Comparison of ENCODE assay signal across 1 cellular context in genomic region chr2:179449010-179449409, GRCh38.
A peak's percentile ranks its signal among the peaks of the same experiment; 100 is the strongest.
TF ChIP-seq lines count a peak whose summit lies in the region.

No MANE protein-coding gene starts in this region.

TF ChIP-seq in GM12878, 131 proteins besides CTCF, POLR2A, EP300 and RAD21 (continued from another document and continues in another):
- TF ChIP-seq, protein P1, sequence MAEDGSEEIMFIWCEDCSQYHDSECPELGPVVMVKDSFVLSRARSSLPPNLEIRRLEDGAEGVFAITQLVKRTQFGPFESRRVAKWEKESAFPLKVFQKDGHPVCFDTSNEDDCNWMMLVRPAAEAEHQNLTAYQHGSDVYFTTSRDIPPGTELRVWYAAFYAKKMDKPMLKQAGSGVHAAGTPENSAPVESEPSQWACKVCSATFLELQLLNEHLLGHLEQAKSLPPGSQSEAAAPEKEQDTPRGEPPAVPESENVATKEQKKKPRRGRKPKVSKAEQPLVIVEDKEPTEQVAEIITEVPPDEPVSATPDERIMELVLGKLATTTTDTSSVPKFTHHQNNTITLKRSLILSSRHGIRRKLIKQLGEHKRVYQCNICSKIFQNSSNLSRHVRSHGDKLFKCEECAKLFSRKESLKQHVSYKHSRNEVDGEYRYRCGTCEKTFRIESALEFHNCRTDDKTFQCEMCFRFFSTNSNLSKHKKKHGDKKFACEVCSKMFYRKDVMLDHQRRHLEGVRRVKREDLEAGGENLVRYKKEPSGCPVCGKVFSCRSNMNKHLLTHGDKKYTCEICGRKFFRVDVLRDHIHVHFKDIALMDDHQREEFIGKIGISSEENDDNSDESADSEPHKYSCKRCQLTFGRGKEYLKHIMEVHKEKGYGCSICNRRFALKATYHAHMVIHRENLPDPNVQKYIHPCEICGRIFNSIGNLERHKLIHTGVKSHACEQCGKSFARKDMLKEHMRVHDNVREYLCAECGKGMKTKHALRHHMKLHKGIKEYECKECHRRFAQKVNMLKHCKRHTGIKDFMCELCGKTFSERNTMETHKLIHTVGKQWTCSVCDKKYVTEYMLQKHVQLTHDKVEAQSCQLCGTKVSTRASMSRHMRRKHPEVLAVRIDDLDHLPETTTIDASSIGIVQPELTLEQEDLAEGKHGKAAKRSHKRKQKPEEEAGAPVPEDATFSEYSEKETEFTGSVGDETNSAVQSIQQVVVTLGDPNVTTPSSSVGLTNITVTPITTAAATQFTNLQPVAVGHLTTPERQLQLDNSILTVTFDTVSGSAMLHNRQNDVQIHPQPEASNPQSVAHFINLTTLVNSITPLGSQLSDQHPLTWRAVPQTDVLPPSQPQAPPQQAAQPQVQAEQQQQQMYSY (CRISPR knock-in tag; IDR thresholded peaks at IDR 0.05) = no peak
- TF ChIP-seq HDAC6 (IDR thresholded peaks at IDR 0.05; ENCODE audit: unreplicated experiment) (no peak), ZNF274 (IDR thresholded peaks at IDR 0.05; ENCODE audit: insufficient read depth, insufficient read length) (no peak), JUNB (IDR thresholded peaks at IDR 0.05) (peak; percentile 69), CUX1 (IDR thresholded peaks at IDR 0.05; ENCODE audit: insufficient replicate concordance, low read depth, low read length) (no peak), SP1 (IDR thresholded peaks at IDR 0.05; ENCODE audit: low read depth, low read length) (no peak), TCF12 (IDR thresholded peaks at IDR 0.05; ENCODE audit: low read depth, low read length) (no peak), HDGF (IDR thresholded peaks at IDR 0.05) (no peak), IKZF1 (conservative IDR thresholded peaks at IDR 0.05) (no peak), MTA3 (IDR thresholded peaks at IDR 0.05; ENCODE audit: borderline replicate concordance, low read length) (no peak), CREB1 (IDR thresholded peaks at IDR 0.05; ENCODE audit: low read depth) (no peak), SREBF1 (IDR thresholded peaks at IDR 0.05; ENCODE audit: low read length) (no peak), JUND (IDR thresholded peaks at IDR 0.05; ENCODE audit: low read depth, low read length) (no peak), ZBTB4 (CRISPR knock-in tag; IDR thresholded peaks at IDR 0.05) (no peak), ZNF622 (IDR thresholded peaks at IDR 0.05) (no peak), IKZF2 (IDR thresholded peaks at IDR 0.05) (no peak), ZBED1 (IDR thresholded peaks at IDR 0.05; ENCODE audit: borderline replicate concordance) (no peak), CHD1 (IDR thresholded peaks at IDR 0.05; ENCODE audit: low read depth, low read length) (no peak), TCF7 (IDR thresholded peaks at IDR 0.05; ENCODE audit: borderline replicate concordance) (no peak), SMAD1 (IDR thresholded peaks at IDR 0.05; ENCODE audit: low read depth, partially characterized antibody) (no peak), ATF2 (IDR thresholded peaks at IDR 0.05; ENCODE audit: low read length) (0 out of 2 replicates have a peak, but pooled peaks have one; percentile 39), FOS (IDR thresholded peaks at IDR 0.05; ENCODE audit: borderline replicate concordance, extremely low read depth, insufficient read length) (no peak), ETV6 (conservative IDR thresholded peaks at IDR 0.05 in 1 of 2, IDR thresholded peaks at IDR 0.05 in 1 of 2; ENCODE audit: borderline replicate concordance in 1 of 2, low read depth in 1 of 2) (peak in 1 of 2 experiments; percentile 74; a peak in 1 of 4 replicates), CBFB (IDR thresholded peaks at IDR 0.05; ENCODE audit: low read depth) (no peak), GABPA (IDR thresholded peaks at IDR 0.05; ENCODE audit: low read depth) (0 out of 2 replicates have a peak, but pooled peaks have one; percentile 23), NFIC (IDR thresholded peaks at IDR 0.05; ENCODE audit: low read depth, low read length) (peak; percentile 60; the same call in 1 of the 2 replicates), EED (IDR thresholded peaks at IDR 0.05; ENCODE audit: low read depth) (no peak)
- TF ChIP-seq, protein P2, sequence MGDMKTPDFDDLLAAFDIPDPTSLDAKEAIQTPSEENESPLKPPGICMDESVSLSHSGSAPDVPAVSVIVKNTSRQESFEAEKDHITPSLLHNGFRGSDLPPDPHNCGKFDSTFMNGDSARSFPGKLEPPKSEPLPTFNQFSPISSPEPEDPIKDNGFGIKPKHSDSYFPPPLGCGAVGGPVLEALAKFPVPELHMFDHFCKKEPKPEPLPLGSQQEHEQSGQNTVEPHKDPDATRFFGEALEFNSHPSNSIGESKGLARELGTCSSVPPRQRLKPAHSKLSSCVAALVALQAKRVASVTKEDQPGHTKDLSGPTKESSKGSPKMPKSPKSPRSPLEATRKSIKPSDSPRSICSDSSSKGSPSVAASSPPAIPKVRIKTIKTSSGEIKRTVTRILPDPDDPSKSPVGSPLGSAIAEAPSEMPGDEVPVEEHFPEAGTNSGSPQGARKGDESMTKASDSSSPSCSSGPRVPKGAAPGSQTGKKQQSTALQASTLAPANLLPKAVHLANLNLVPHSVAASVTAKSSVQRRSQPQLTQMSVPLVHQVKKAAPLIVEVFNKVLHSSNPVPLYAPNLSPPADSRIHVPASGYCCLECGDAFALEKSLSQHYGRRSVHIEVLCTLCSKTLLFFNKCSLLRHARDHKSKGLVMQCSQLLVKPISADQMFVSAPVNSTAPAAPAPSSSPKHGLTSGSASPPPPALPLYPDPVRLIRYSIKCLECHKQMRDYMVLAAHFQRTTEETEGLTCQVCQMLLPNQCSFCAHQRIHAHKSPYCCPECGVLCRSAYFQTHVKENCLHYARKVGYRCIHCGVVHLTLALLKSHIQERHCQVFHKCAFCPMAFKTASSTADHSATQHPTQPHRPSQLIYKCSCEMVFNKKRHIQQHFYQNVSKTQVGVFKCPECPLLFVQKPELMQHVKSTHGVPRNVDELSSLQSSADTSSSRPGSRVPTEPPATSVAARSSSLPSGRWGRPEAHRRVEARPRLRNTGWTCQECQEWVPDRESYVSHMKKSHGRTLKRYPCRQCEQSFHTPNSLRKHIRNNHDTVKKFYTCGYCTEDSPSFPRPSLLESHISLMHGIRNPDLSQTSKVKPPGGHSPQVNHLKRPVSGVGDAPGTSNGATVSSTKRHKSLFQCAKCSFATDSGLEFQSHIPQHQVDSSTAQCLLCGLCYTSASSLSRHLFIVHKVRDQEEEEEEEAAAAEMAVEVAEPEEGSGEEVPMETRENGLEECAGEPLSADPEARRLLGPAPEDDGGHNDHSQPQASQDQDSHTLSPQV (IDR thresholded peaks at IDR 0.05) = no peak
- TF ChIP-seq, protein P3, sequence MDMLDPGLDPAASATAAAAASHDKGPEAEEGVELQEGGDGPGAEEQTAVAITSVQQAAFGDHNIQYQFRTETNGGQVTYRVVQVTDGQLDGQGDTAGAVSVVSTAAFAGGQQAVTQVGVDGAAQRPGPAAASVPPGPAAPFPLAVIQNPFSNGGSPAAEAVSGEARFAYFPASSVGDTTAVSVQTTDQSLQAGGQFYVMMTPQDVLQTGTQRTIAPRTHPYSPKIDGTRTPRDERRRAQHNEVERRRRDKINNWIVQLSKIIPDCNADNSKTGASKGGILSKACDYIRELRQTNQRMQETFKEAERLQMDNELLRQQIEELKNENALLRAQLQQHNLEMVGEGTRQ (IDR thresholded peaks at IDR 0.05; ENCODE audit: borderline replicate concordance, low read depth, low read length) = no peak
- TF ChIP-seq, protein P4, sequence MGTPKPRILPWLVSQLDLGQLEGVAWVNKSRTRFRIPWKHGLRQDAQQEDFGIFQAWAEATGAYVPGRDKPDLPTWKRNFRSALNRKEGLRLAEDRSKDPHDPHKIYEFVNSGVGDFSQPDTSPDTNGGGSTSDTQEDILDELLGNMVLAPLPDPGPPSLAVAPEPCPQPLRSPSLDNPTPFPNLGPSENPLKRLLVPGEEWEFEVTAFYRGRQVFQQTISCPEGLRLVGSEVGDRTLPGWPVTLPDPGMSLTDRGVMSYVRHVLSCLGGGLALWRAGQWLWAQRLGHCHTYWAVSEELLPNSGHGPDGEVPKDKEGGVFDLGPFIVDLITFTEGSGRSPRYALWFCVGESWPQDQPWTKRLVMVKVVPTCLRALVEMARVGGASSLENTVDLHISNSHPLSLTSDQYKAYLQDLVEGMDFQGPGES (IDR thresholded peaks at IDR 0.05) = no peak
- TF ChIP-seq, protein P5, sequence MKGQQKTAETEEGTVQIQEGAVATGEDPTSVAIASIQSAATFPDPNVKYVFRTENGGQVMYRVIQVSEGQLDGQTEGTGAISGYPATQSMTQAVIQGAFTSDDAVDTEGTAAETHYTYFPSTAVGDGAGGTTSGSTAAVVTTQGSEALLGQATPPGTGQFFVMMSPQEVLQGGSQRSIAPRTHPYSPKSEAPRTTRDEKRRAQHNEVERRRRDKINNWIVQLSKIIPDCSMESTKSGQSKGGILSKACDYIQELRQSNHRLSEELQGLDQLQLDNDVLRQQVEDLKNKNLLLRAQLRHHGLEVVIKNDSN (IDR thresholded peaks at IDR 0.05; ENCODE audit: borderline replicate concordance, extremely low read length, insufficient read depth, low read depth, low read length) = no peak
- TF ChIP-seq, protein P6, sequence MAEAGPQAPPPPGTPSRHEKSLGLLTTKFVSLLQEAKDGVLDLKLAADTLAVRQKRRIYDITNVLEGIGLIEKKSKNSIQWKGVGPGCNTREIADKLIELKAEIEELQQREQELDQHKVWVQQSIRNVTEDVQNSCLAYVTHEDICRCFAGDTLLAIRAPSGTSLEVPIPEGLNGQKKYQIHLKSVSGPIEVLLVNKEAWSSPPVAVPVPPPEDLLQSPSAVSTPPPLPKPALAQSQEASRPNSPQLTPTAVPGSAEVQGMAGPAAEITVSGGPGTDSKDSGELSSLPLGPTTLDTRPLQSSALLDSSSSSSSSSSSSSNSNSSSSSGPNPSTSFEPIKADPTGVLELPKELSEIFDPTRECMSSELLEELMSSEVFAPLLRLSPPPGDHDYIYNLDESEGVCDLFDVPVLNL (IDR thresholded peaks at IDR 0.05; ENCODE audit: low read depth, low read length) = no peak
